Comparison of ENCODE assay signal across 9 cellular contexts in genomic region chr16:30602595-30603277, GRCh38. TPM values are rescaled to one million over a fixed set of nuclear protein-coding genes. Genes with fewer than 3 reads are reported as not detected.
DNase-seq lines count a peak whose midpoint lies in the region; ATAC-seq, FAIRE-seq and TF ChIP-seq lines count a peak whose summit lies in the region.
"Had no signal": no experiment of that assay in that cellular context is flagged by ENCODE, and none has a peak within 500 bp of the region (broad histone marks: within the 10 kb centered on the region; RNA-seq: fewer than 3 reads in every experiment).

No MANE protein-coding gene starts in this region.

- CTCF ChIA-PET in A549 (lab: Yijun Ruan, JAX): interaction anchor here (0.6 to 4.6 kb wide), 7 partner anchors 9 to 193 kb away, joined by 3 to 25 read pairs (median 4); partner anchors contain the start of gene DCTPP1
- CTCF ChIA-PET in CD4-positive, alpha-beta memory T cell (lab: Charles Lee; ENCODE audit: partially characterized antibody): interaction anchor here (1.1 to 5.3 kb wide), 6 partner anchors 9 to 68 kb away, joined by 3 to 22 read pairs (median 6); partner anchors contain the start of gene ZNF747

- H3K9me3 Mint-ChIP-seq in CD4-positive, alpha-beta memory T cell: no peaks in the 10 kb centered on the region

- no peaks in the 10 kb centered on the region for H3K27me3 ChIP-seq in CD4-positive, alpha-beta memory T cell (ENCODE audit: insufficient read depth, low read length)
- H3K27me3 ChIP-seq in HAP-1 (ENCODE audit: low read depth): no peaks in the 10 kb centered on the region
- H3K27me3 ChIP-seq: ovary had no signal

- H3K27ac Mint-ChIP-seq in CD4-positive, alpha-beta memory T cell: peak overlapping the region in 3 of 7 donors; percentile 23 to 52 (median 42)
- H3K27ac Mint-ChIP-seq: B cell had no signal

- in situ Hi-C loops in HAP-1 (cut with MboI; ENCODE audit: low sequenced_read_pairs): no loop called here

- TF ChIP-seq EP300 in A549 (IDR thresholded peaks at IDR 0.05): no peak

- H3K36me3 Mint-ChIP-seq in CD4-positive, alpha-beta memory T cell: peaks cover 28 to 46% of the 10 kb centered on the region in 2 donors

- no peak for DNase-seq in A549 (ENCODE audit: low read depth in 1 of 2, low spot score in 1 of 2)
- DNase-seq in MV-4-11 (lab: John Stamatoyannopoulos, UW): peak; percentile 70
- peak; percentile 43 for DNase-seq in fibroblast of the aortic adventitia (ENCODE audit: low read depth)
- no peak for DNase-seq in CD4-positive, alpha-beta memory T cell
- no peak for DNase-seq in HAP-1 (ENCODE audit: low spot score in 2 of 2)
- DNase-seq: ovary had no signal

- H3K4me2 ChIP-seq in A549: no peak overlapping the region

- no peak for TF ChIP-seq RAD21 in A549 (conservative IDR thresholded peaks at IDR 0.05 in 1 of 2, IDR thresholded peaks at IDR 0.05 in 1 of 2)

- no peak for FAIRE-seq in A549 (lab: Jason Lieb, UNC)

- peaks cover 30% of the 10 kb centered on the region for H3K36me3 ChIP-seq in CD4-positive, alpha-beta memory T cell (ENCODE audit: insufficient read depth, low read length)
- peaks cover 43% of the 10 kb centered on the region for H3K36me3 ChIP-seq in HAP-1 (replicated peaks)
- H3K36me3 ChIP-seq: ovary had no signal

- intact Hi-C loops in CD4-positive, alpha-beta memory T cell (cut with micrococcal nuclease): no loop called here

- peaks cover 2 to 9% (median 4%) of the 10 kb centered on the region in 4 donors for H3K4me1 Mint-ChIP-seq in CD4-positive, alpha-beta memory T cell

- POLR2A ChIA-PET in A549 (lab: Yijun Ruan, JAX): interaction anchor here (0.6 to 1.4 kb wide), 4 partner anchors 8 to 44 kb away, joined by 3 to 5 read pairs (median 4); partner anchors contain the start of genes ZNF689 and ZNF764
- POLR2A ChIA-PET in CD4-positive, alpha-beta memory T cell (lab: Charles Lee; ENCODE audit: partially characterized antibody): interaction anchor here (1.4 to 2.1 kb wide), 2 partner anchors 44 to 67 kb away, joined by 3 to 5 read pairs; partner anchors contain the start of gene ZNF764

- ATAC-seq in A549: no peak; a peak in 1 of 6 replicates
- no peak for ATAC-seq in HG03045 (IDR thresholded peaks at IDR 0.05; ENCODE audit: unreplicated experiment)

- H3K27ac ChIP-seq in A549: no peak overlapping the region
- no peak overlapping the region for H3K27ac ChIP-seq in CD4-positive, alpha-beta memory T cell (ENCODE audit: low read depth, low read length)
- H3K27ac ChIP-seq: ovary had no signal

- H3K4me3 Mint-ChIP-seq in CD4-positive, alpha-beta memory T cell: no peak overlapping the region
- H3K4me3 Mint-ChIP-seq: B cell had no signal

- no peak for TF ChIP-seq POLR2A in A549 (IDR thresholded peaks at IDR 0.05; ENCODE audit: low read length)

- TF ChIP-seq CTCF in A549 (IDR thresholded peaks at IDR 0.05) (no peak), fibroblast of the aortic adventitia (IDR thresholded peaks at IDR 0.05; ENCODE audit: insufficient read depth, low read length) (no peak)

- WGBS in A549 (ENCODE audit: missing lambda C conversion rate): 69% methylated on average over 4 of the region's 4 CpGs

- no peaks in the 10 kb centered on the region for H3K27me3 Mint-ChIP-seq in CD4-positive, alpha-beta memory T cell
- H3K27me3 Mint-ChIP-seq: B cell had no signal

- no peaks in the 10 kb centered on the region for H3K4me1 ChIP-seq in A549
- H3K4me1 ChIP-seq in CD4-positive, alpha-beta memory T cell (ENCODE audit: insufficient read depth, low read length): peaks cover 3% of the 10 kb centered on the region
- no peaks in the 10 kb centered on the region for H3K4me1 ChIP-seq in HAP-1

- H3K9me3 ChIP-seq in A549 (0 out of 3 replicates have a peak, but pooled peaks cover 7% of the 10 kb centered on the region), HAP-1 (no peaks in the 10 kb centered on the region)
- H3K9me3 ChIP-seq in CD4-positive, alpha-beta memory T cell (ENCODE audit: control insufficient read depth in 1 of 2, low read length in 2 of 2): no peaks in the 10 kb centered on the region
- H3K9me3 ChIP-seq: ovary had no signal

- H3K4me3 ChIP-seq in A549: no peak overlapping the region
- no peak overlapping the region for H3K4me3 ChIP-seq in fibroblast of the aortic adventitia (ENCODE audit: low read depth, low read length)
- no peak overlapping the region for H3K4me3 ChIP-seq in CD4-positive, alpha-beta memory T cell (ENCODE audit: low read length in 2 of 2)
- no peak overlapping the region for H3K4me3 ChIP-seq in HAP-1
- H3K4me3 ChIP-seq: coronary artery, ovary had no signal

TF ChIP-seq in A549, 52 proteins besides CTCF, POLR2A, EP300 and RAD21:
- TF ChIP-seq GATA3 (IDR thresholded peaks at IDR 0.05; ENCODE audit: borderline replicate concordance) (no peak), HOXA7 (CRISPR knock-in tag; IDR thresholded peaks at IDR 0.05) (no peak), KDM1A (IDR thresholded peaks at IDR 0.05; ENCODE audit: low read depth) (no peak), MAFK (IDR thresholded peaks at IDR 0.05; ENCODE audit: partially characterized antibody) (peak; percentile 39), EHF (CRISPR knock-in tag; IDR thresholded peaks at IDR 0.05) (no peak)

RNA-seq across cellular contexts. Expression of gene ZNF689, which starts 7.5 kb away (rescaled TPM):
- polyA plus RNA-seq in A549 (2011; rRNA removed) (6.8 and 7.1 TPM in 2 replicates), A549 (2017; fragmentation: RNase III; extraction: RNeasy Plus Mini Kit Qiagen cat#74134 plus additional on column Dnase treatment) (6.5 to 7.4 TPM (median 7.0 TPM) in 3 replicates)
- 4.9 and 8.9 TPM in 2 replicates for polyA plus RNA-seq in A549 (2012; cell fraction: cytosol; rRNA removed)
- 9.3 and 12.7 TPM in 2 replicates for polyA plus RNA-seq in A549 (2012; cell fraction: nucleus; rRNA removed)
- polyA minus RNA-seq in A549 (2011; rRNA and poly(A)+ RNA removed): 7.9 and 11.1 TPM in 2 replicates
- total RNA-seq in fibroblast of the aortic adventitia (ENCODE audit: low replicate concordance): 7.0 and 8.1 TPM in 2 replicates
- total RNA-seq in CD4-positive, alpha-beta memory T cell: 10 to 100 TPM; 13.1 to 14.5 TPM
- polyA plus RNA-seq in CD4-positive, alpha-beta memory T cell: 10 to 100 TPM; 11.9 to 13.5 TPM

RNA-seq across cellular contexts. Expression of gene ZNF785, which starts 17.2 kb away (rescaled TPM):
- polyA plus RNA-seq in A549 (2011; rRNA removed): not detected in 2 replicates
- not detected in 2 replicates for polyA plus RNA-seq in A549 (2012; cell fraction: cytosol; rRNA removed)
- polyA plus RNA-seq in A549 (2012; cell fraction: nucleus; rRNA removed): not detected in 2 replicates
- not detected in 3 replicates for polyA plus RNA-seq in A549 (2017; fragmentation: RNase III; extraction: RNeasy Plus Mini Kit Qiagen cat#74134 plus additional on column Dnase treatment)
- polyA minus RNA-seq in A549 (2011; rRNA and poly(A)+ RNA removed): not detected in 2 replicates
- 8.1 and 8.3 TPM in 2 replicates for total RNA-seq in fibroblast of the aortic adventitia (ENCODE audit: low replicate concordance)
- total RNA-seq in CD4-positive, alpha-beta memory T cell: 10 to 100 TPM; 33.4 to 34.2 TPM
- 1 to 10 TPM; 1.7 to 3.4 TPM for polyA plus RNA-seq in CD4-positive, alpha-beta memory T cell

RNA-seq across cellular contexts. Expression of gene ZNF688, which starts 31.2 kb away (rescaled TPM):
- polyA plus RNA-seq in A549 (2011; rRNA removed) (4.8 and 6.7 TPM in 2 replicates), A549 (2017; fragmentation: RNase III; extraction: RNeasy Plus Mini Kit Qiagen cat#74134 plus additional on column Dnase treatment) (4.6 to 5.4 TPM (median 4.8 TPM) in 3 replicates)
- polyA plus RNA-seq in A549 (2012; cell fraction: cytosol; rRNA removed): 5.1 and 5.6 TPM in 2 replicates
- 3.5 and 4.5 TPM in 2 replicates for polyA plus RNA-seq in A549 (2012; cell fraction: nucleus; rRNA removed)
- 1.6 and 2.4 TPM in 2 replicates for polyA minus RNA-seq in A549 (2011; rRNA and poly(A)+ RNA removed)
- 6.7 and 57.4 TPM in 2 replicates for total RNA-seq in fibroblast of the aortic adventitia (ENCODE audit: low replicate concordance)
- 10 to 100 TPM; 21.4 to 22.7 TPM for total RNA-seq in CD4-positive, alpha-beta memory T cell
- 10 to 100 TPM; 31.7 to 33.8 TPM for polyA plus RNA-seq in CD4-positive, alpha-beta memory T cell

RNA-seq across cellular contexts. Expression of gene ZNF764, which starts 44.6 kb away (rescaled TPM):
- polyA plus RNA-seq in A549 (2011; rRNA removed) (2.9 and 3.0 TPM in 2 replicates), A549 (2017; fragmentation: RNase III; extraction: RNeasy Plus Mini Kit Qiagen cat#74134 plus additional on column Dnase treatment) (3.5 to 4.0 TPM (median 4.0 TPM) in 3 replicates)
- polyA plus RNA-seq in A549 (2012; cell fraction: cytosol; rRNA removed): 3.6 and 4.5 TPM in 2 replicates
- polyA plus RNA-seq in A549 (2012; cell fraction: nucleus; rRNA removed): 5.7 and 6.5 TPM in 2 replicates
- 2.0 and 3.1 TPM in 2 replicates for polyA minus RNA-seq in A549 (2011; rRNA and poly(A)+ RNA removed)
- 5.3 and 11.2 TPM in 2 replicates for total RNA-seq in fibroblast of the aortic adventitia (ENCODE audit: low replicate concordance)
- 10 to 100 TPM; 28.9 to 29.3 TPM for total RNA-seq in CD4-positive, alpha-beta memory T cell
- polyA plus RNA-seq in CD4-positive, alpha-beta memory T cell: 1 to 10 TPM; 4.2 to 8.8 TPM

RNA-seq across cellular contexts. Expression of gene PRR14, which starts 48.0 kb away (rescaled TPM):
- polyA plus RNA-seq in A549 (2011; rRNA removed) (6.3 and 8.4 TPM in 2 replicates), A549 (2017; fragmentation: RNase III; extraction: RNeasy Plus Mini Kit Qiagen cat#74134 plus additional on column Dnase treatment) (16.2 to 19.2 TPM (median 18.2 TPM) in 3 replicates)
- polyA plus RNA-seq in A549 (2012; cell fraction: cytosol; rRNA removed): 11.7 and 14.9 TPM in 2 replicates
- polyA plus RNA-seq in A549 (2012; cell fraction: nucleus; rRNA removed): 38.4 and 39.3 TPM in 2 replicates
- 2.4 and 5.7 TPM in 2 replicates for polyA minus RNA-seq in A549 (2011; rRNA and poly(A)+ RNA removed)
- total RNA-seq in fibroblast of the aortic adventitia (ENCODE audit: low replicate concordance): 8.8 and 14.5 TPM in 2 replicates
- total RNA-seq in CD4-positive, alpha-beta memory T cell: 100 to 1,000 TPM in 1 of 2 experiments, 10 to 100 TPM in 1; 92.0 to 100 TPM
- polyA plus RNA-seq in CD4-positive, alpha-beta memory T cell: 10 to 100 TPM in 1 of 2 donors, 1 to 10 TPM in 1; 8.7 to 25.9 TPM

Comparison
In these comparisons a context has a peak if more than half of its experiments do, and no peak if none do; other contexts are left out.
1. DNase-seq: peak in MV-4-11 (single experiment) and fibroblast of the aortic adventitia (single experiment); none in A549 (0 of 2), CD4-positive, alpha-beta memory T cell (0 of 5) and HAP-1 (0 of 2).